In genomic region chr4:112297495-112297894, GRCh38 we compare ENCODE assay signal across 8 cellular contexts. TPM values are rescaled to one million over a fixed set of nuclear protein-coding genes. Genes with fewer than 3 reads are reported as not detected.
DNase-seq lines count a peak whose midpoint lies in the region; ATAC-seq, FAIRE-seq and TF ChIP-seq lines count a peak whose summit lies in the region.

No MANE protein-coding gene starts in this region.

- no peaks in the 10 kb centered on the region for H4K20me1 ChIP-seq in K562 (replicated peaks; ENCODE audit: control insufficient read depth, insufficient read depth, low read length)

- H3K4me1 ChIP-seq in K562 (replicated peaks in 1 of 2; ENCODE audit: control insufficient read depth in 2 of 2, insufficient read depth in 2 of 2, low read length in 2 of 2): peaks cover 0 to 2% of the 10 kb centered on the region in 2 experiments; a peak in 1 of 5 replicates
- no peaks in the 10 kb centered on the region for H3K4me1 ChIP-seq in mucosa of stomach (ENCODE audit: control insufficient read depth, insufficient read depth, low read length)

- H3K36me3 ChIP-seq in K562 (ENCODE audit: control insufficient read depth, insufficient read depth, low read length) (no peaks in the 10 kb centered on the region), mucosa of stomach (ENCODE audit: control insufficient read depth, insufficient read depth, low read length) (no peaks in the 10 kb centered on the region)

- in situ Hi-C loops in K562 (cut with MboI): no loop called here

- no peak for TF ChIP-seq RAD21 in K562 (CRISPR knock-in tag; conservative IDR thresholded peaks at IDR 0.05 in 1 of 2, IDR thresholded peaks at IDR 0.05 in 1 of 2)

- TF ChIP-seq CTCF in AG09309 (IDR thresholded peaks at IDR 0.05; ENCODE audit: control insufficient read depth, insufficient read depth, low read depth, low read length, missing control alignments) (no peak), K562 (IDR thresholded peaks at IDR 0.05 in 2 of 3, conservative IDR thresholded peaks at IDR 0.05 in 1 of 3; ENCODE audit: insufficient read depth in 2 of 3, low read depth in 1 of 3, low read length in 3 of 3) (no peak)

- H3K4me2 ChIP-seq in K562 (ENCODE audit: insufficient read depth, low read length): peak overlapping the region; percentile 63; the same call in 1 of the 2 replicates

- WGBS in K562 (ENCODE audit: insufficient coverage, low coverage, missing lambda C conversion rate): 0% methylated on average over 1 of the region's 1 CpG

- no peaks in the 10 kb centered on the region for H3K79me2 ChIP-seq in K562 (ENCODE audit: control insufficient read depth, insufficient read depth, low read length)

- no peak for TF ChIP-seq EP300 in K562 (IDR thresholded peaks at IDR 0.05; ENCODE audit: low read length)

- no TSS peak for BruUV-seq in K562 (replicated peaks; lab: Mats Ljungman, UMichigan)

- H2AFZ ChIP-seq in K562 (ENCODE audit: low read depth, low read length): peak overlapping the region; percentile 85

- H3K27ac ChIP-seq in K562 (ENCODE audit: extremely low read depth, low read depth, low read length): peak overlapping the region; percentile 60; the same call in 1 of the 3 replicates

- no peak for FAIRE-seq in K562 (lab: Jason Lieb, UNC)

- POLR2A ChIA-PET in K562 (lab: Yijun Ruan, JAX): interaction anchor here (0.6 to 1.3 kb wide), 5 partner anchors 10 to 422 kb away, joined by 3 to 6 read pairs (median 3); no protein-coding TSS in a partner anchor

- ATAC-seq in HG02763 (IDR thresholded peaks at IDR 0.05; ENCODE audit: unreplicated experiment) (peak; percentile 12), K562 (peak; percentile 17; the same call in 1 of the 3 replicates), GM18517 (IDR thresholded peaks at IDR 0.05; ENCODE audit: unreplicated experiment) (no peak), HG03520 (IDR thresholded peaks at IDR 0.05; ENCODE audit: unreplicated experiment) (no peak), GM21529 (IDR thresholded peaks at IDR 0.05; ENCODE audit: unreplicated experiment) (no peak)

- H3K9me3 ChIP-seq in K562 (replicated peaks; ENCODE audit: control insufficient read depth, insufficient read depth, low read depth, low read length) (no peaks in the 10 kb centered on the region), mucosa of stomach (ENCODE audit: control insufficient read depth, low read length) (no peaks in the 10 kb centered on the region)

- H3K9me1 ChIP-seq in K562 (ENCODE audit: control insufficient read depth, insufficient read depth, low read length): no peaks in the 10 kb centered on the region

- CTCF ChIA-PET in K562 (lab: Yijun Ruan, JAX; ENCODE audit: low intra/inter-chr PET ratio): no interaction called here

- TF ChIP-seq POLR2A in K562 (conservative IDR thresholded peaks at IDR 0.05): no peak

- H3K9ac ChIP-seq in K562 (ENCODE audit: insufficient read depth in 1 of 2, low read depth in 2 of 2, low read length in 2 of 2): peak overlapping the region in 1 of 2 experiments; percentile 36; a peak in 2 of 4 replicates
- H3K9ac ChIP-seq in mucosa of stomach (ENCODE audit: low read length): peak overlapping the region; percentile 76

- DNase-seq in AG09309 (ENCODE audit: low read depth): no peak
- DNase-seq in K562 (ENCODE audit: extremely low read depth in 1 of 4, low spot score in 3 of 4): no peak
- no peak for DNase-seq in RPMI8226

- peak overlapping the region; percentile 50 for H3K4me3 ChIP-seq in AG09309 (ENCODE audit: control insufficient read depth, low read depth, low read length)
- peak overlapping the region; percentile 32 for H3K4me3 ChIP-seq in K562
- H3K4me3 ChIP-seq in mucosa of stomach (ENCODE audit: low read length): peak overlapping the region; percentile 42

- intact Hi-C loops in K562 (cut with micrococcal nuclease): no loop called here

- H3K27me3 ChIP-seq in K562 (ENCODE audit: control insufficient read depth in 2 of 2, insufficient read depth in 2 of 2, low read length in 2 of 2) (no peaks in the 10 kb centered on the region), mucosa of stomach (ENCODE audit: control insufficient read depth, insufficient read depth, low read length) (no peaks in the 10 kb centered on the region)

TF ChIP-seq in K562, 482 proteins besides CTCF, POLR2A, EP300 and RAD21 (continues in another document):
- TF ChIP-seq DLX4 (CRISPR knock-in tag; IDR thresholded peaks at IDR 0.05): no peak
- TF ChIP-seq NFXL1 (CRISPR knock-in tag; IDR thresholded peaks at IDR 0.05): no peak
- 0 out of 2 replicates have a peak, but pooled peaks have one; percentile 2 for TF ChIP-seq CXXC5 (CRISPR knock-in tag; IDR thresholded peaks at IDR 0.05)
- no peak for TF ChIP-seq SMAD1 (IDR thresholded peaks at IDR 0.05; ENCODE audit: low read depth, low read length, partially characterized antibody)
- TF ChIP-seq TSC22D4 (tag; IDR thresholded peaks at IDR 0.05): no peak
- no peak for TF ChIP-seq CEBPG (CRISPR knock-in tag; IDR thresholded peaks at IDR 0.05)
- no peak for TF ChIP-seq CEBPG (tag; conservative IDR thresholded peaks at IDR 0.05 in 1 of 2, IDR thresholded peaks at IDR 0.05 in 1 of 2)
- TF ChIP-seq POLR2H (tag; IDR thresholded peaks at IDR 0.05; ENCODE audit: low read depth): peak; percentile 49; the same call in 1 of the 2 replicates
- peak; percentile 27; the same call in 1 of the 2 replicates for TF ChIP-seq VEZF1 (CRISPR knock-in tag; IDR thresholded peaks at IDR 0.05)
- TF ChIP-seq BRCA1 (IDR thresholded peaks at IDR 0.05): no peak
- no peak for TF ChIP-seq BRCA1 (CRISPR knock-in tag; IDR thresholded peaks at IDR 0.05)
- no peak for TF ChIP-seq HIVEP1 (CRISPR knock-in tag; IDR thresholded peaks at IDR 0.05)
- TF ChIP-seq NFRKB (IDR thresholded peaks at IDR 0.05; ENCODE audit: low read depth): peak; percentile 9; the same call in 1 of the 2 replicates

RNA-seq across cellular contexts. Expression of gene ALPK1, which starts 0.3 kb away (rescaled TPM):
- 4.7 and 13.0 TPM in 2 replicates for total RNA-seq in K562 (2011; cell fraction: chromatin; rRNA removed; ENCODE audit: low replicate concordance)
- total RNA-seq in K562 (2011; cell fraction: nucleolus; rRNA removed): 2.0 and 3.3 TPM in 2 replicates
- 5.4 and 13.7 TPM in 2 replicates for total RNA-seq in K562 (2011; cell fraction: nucleoplasm; rRNA removed)
- total RNA-seq in K562 (2014; rRNA removed) (3.3 and 3.5 TPM in 2 replicates), K562 (2014; rRNA removed; fragmentation: Illumina TruSeq; extraction: Trizol) (6.9 and 7.3 TPM in 2 replicates), K562 (2015; rRNA removed; fragmentation: Illumina TruSeq; extraction: Trizol) (5.9 and 6.6 TPM in 2 replicates), K562 (2021) (5.5 and 6.1 TPM in 2 replicates)
- polyA plus RNA-seq in K562 (2011; rRNA removed) (1.7 and 2.3 TPM in 2 replicates), K562 (2014; fragmentation: Illumina TruSeq; extraction: Trizol) (4.6 and 5.5 TPM in 2 replicates), K562 (2014; fragmentation: Nextera tagmentation; extraction: Ambion mirVana) (1 to 10 TPM; 3.7 to 5.4 TPM), K562 (2014; rRNA removed) (2.9 and 3.8 TPM in 2 replicates)
- polyA plus RNA-seq in K562 (2011; cell fraction: cytosol; rRNA removed): 0.36 and 0.72 TPM in 2 replicates
- 3.0 and 4.1 TPM in 2 replicates for polyA plus RNA-seq in K562 (2011; cell fraction: nucleus; rRNA removed)
- polyA plus RNA-seq in K562 (2012): 3.2 and 12.7 TPM in 2 replicates
- 1.9 and 4.3 TPM in 2 replicates for polyA minus RNA-seq in K562 (2011; rRNA and poly(A)+ RNA removed)
- 1.6 TPM in 1 of 2 replicates, not detected in the other for polyA minus RNA-seq in K562 (2011; cell fraction: cytosol; rRNA and poly(A)+ RNA removed)
- 5.1 and 10.8 TPM in 2 replicates for polyA minus RNA-seq in K562 (2011; cell fraction: nucleus; rRNA and poly(A)+ RNA removed)

RNA-seq across cellular contexts. Expression of gene TIFA, which starts 11.8 kb away (rescaled TPM):
- total RNA-seq in K562 (2011; cell fraction: chromatin; rRNA removed; ENCODE audit: low replicate concordance): 1.9 and 4.1 TPM in 2 replicates
- 1.2 and 1.3 TPM in 2 replicates for total RNA-seq in K562 (2011; cell fraction: nucleolus; rRNA removed)
- total RNA-seq in K562 (2011; cell fraction: nucleoplasm; rRNA removed): 3.2 and 4.0 TPM in 2 replicates
- 4.2 and 5.5 TPM in 2 replicates for total RNA-seq in K562 (2014; rRNA removed)
- 8.2 and 10.8 TPM in 2 replicates for total RNA-seq in K562 (2014; rRNA removed; fragmentation: Illumina TruSeq; extraction: Trizol)
- total RNA-seq in K562 (2015; rRNA removed; fragmentation: Illumina TruSeq; extraction: Trizol): 5.5 and 5.6 TPM in 2 replicates
- 7.8 and 9.4 TPM in 2 replicates for total RNA-seq in K562 (2021)
- polyA plus RNA-seq in K562 (2011; rRNA removed): 5.2 and 6.6 TPM in 2 replicates
- polyA plus RNA-seq in K562 (2011; cell fraction: cytosol; rRNA removed): 0.76 and 1.8 TPM in 2 replicates
- 0.53 and 1.8 TPM in 2 replicates for polyA plus RNA-seq in K562 (2011; cell fraction: nucleus; rRNA removed)
- polyA plus RNA-seq in K562 (2012): 3.2 and 9.3 TPM in 2 replicates
- polyA plus RNA-seq in K562 (2014; fragmentation: Illumina TruSeq; extraction: Trizol): 4.7 and 6.1 TPM in 2 replicates
- 1 to 10 TPM; 1.7 to 2.0 TPM for polyA plus RNA-seq in K562 (2014; fragmentation: Nextera tagmentation; extraction: Ambion mirVana)
- 3.0 and 6.6 TPM in 2 replicates for polyA plus RNA-seq in K562 (2014; rRNA removed)
- 3.6 and 6.4 TPM in 2 replicates for polyA minus RNA-seq in K562 (2011; rRNA and poly(A)+ RNA removed)
- 1.0 and 1.4 TPM in 2 replicates for polyA minus RNA-seq in K562 (2011; cell fraction: cytosol; rRNA and poly(A)+ RNA removed)
- polyA minus RNA-seq in K562 (2011; cell fraction: nucleus; rRNA and poly(A)+ RNA removed): 1.9 and 4.2 TPM in 2 replicates

Comparison
In these comparisons a context has a peak if more than half of its experiments do, and no peak if none do; other contexts are left out.
1. ATAC-seq: peak in HG02763 (single experiment) and K562 (single experiment); none in GM18517 (single experiment), HG03520 (single experiment) and GM21529 (single experiment).
2. Peak in every context shown above with its lines, with median percentiles within 50 percentile points of each other: H3K4me3 ChIP-seq.